12 cellular contexts compared by ENCODE assay signal in the genomic region with DNA sequence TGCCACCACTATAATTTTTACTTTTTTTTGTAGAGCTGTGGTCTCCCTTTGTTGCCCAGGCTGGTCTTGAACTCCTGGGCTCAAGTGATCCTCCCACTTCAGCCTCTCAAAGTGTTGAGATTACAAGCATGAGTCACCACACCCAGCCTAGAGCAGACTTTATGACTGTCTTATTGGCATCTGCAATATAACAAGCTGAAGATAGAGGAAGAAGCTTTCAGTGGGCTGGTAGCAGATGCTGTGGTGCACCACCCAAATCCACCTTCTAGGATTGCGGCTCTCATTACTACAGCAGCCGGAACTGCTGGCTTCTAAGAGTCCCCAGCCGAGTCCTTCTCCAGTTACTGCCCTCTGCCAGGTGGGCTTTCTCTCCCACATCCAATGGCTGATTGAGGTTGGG. TPM values are rescaled to one million over a fixed set of nuclear protein-coding genes. Genes with fewer than 3 reads are reported as not detected.
A peak's percentile ranks its signal among the peaks of the same experiment; 100 is the strongest.
DNase-seq lines count a peak whose midpoint lies in the region; ATAC-seq and TF ChIP-seq lines count a peak whose summit lies in the region.
"Had no signal": no experiment of that assay in that cellular context is flagged by ENCODE, and none has a peak within 500 bp of the region (broad histone marks: within the 10 kb centered on the region; RNA-seq: fewer than 3 reads in every experiment).

No MANE protein-coding gene starts in this region.

- no peaks in the 10 kb centered on the region for H3F3A ChIP-seq in PC-3 (ENCODE audit: low read length, unreplicated experiment)

- intact Hi-C loops in PC-3 (cut with micrococcal nuclease), result no loop called here
- intact Hi-C loops in OCI-LY7 (cut with micrococcal nuclease; ENCODE audit: unreplicated experiment), result no loop called here

- no peak for TF ChIP-seq CTCF in PC-3 (conservative IDR thresholded peaks at IDR 0.05; ENCODE audit: low read depth, low read length)
- no peak for TF ChIP-seq CTCF in OCI-LY7 (conservative IDR thresholded peaks at IDR 0.05; ENCODE audit: low read length)

- no peaks in the 10 kb centered on the region for H3K27me3 ChIP-seq in PC-3 (ENCODE audit: low read length)
- H3K27me3 ChIP-seq: transverse colon had no signal

- H2AFZ ChIP-seq in PC-3 (ENCODE audit: low read length) (no peak overlapping the region), OCI-LY7 (ENCODE audit: low read length) (no peak overlapping the region)

- H3K9me2 ChIP-seq in PC-3 (replicated peaks; ENCODE audit: low read length), result no peaks in the 10 kb centered on the region
- peaks cover 3% of the 10 kb centered on the region; the same call in 1 of the 2 replicates for H3K9me2 ChIP-seq in OCI-LY7 (ENCODE audit: insufficient read depth, low read length)

- H3K4me3 ChIP-seq in PC-3 (ENCODE audit: low read length), result no peak overlapping the region
- no peak overlapping the region for H3K4me3 ChIP-seq in OCI-LY7 (ENCODE audit: low read depth, low read length, poor library complexity, severe bottlenecking)
- H3K4me3 ChIP-seq: lung, transverse colon had no signal

- peak; percentile 88 for DNase-seq in CD1c-positive myeloid dendritic cell (ENCODE audit: extremely low spot score)
- peak; percentile 43 for DNase-seq in H4 (ENCODE audit: low spot score)
- peak; percentile 58 for DNase-seq in PC-3
- DNase-seq in iris pigment epithelial cell (ENCODE audit: low read depth), result peak; percentile 39
- no peak for DNase-seq in OCI-LY7 (ENCODE audit: low spot score)
- DNase-seq: Calu3, NCI-H187 treated with DMSO at 0.1 percent for 48 hours, transverse colon had no signal

- H3K9me3 ChIP-seq in PC-3 (ENCODE audit: low read length) (no peaks in the 10 kb centered on the region), OCI-LY7 (ENCODE audit: low read length) (no peaks in the 10 kb centered on the region)
- H3K9me3 ChIP-seq: transverse colon had no signal

- CTCF ChIA-PET in PC-3 (lab: Charles Lee) (no interaction called here), OCI-LY7 (lab: Charles Lee; ENCODE audit: unreplicated experiment) (no interaction called here)

- POLR2A ChIA-PET in PC-3 (lab: Charles Lee; ENCODE audit: unreplicated experiment), result interaction anchor here (0.6 kb wide), 1 partner anchor 46 kb away, joined by 11 read pairs; no protein-coding TSS in a partner anchor
- POLR2A ChIA-PET in OCI-LY7 (lab: Charles Lee), result no interaction called here

- H4K20me1 ChIP-seq in PC-3 (ENCODE audit: low read length), result no peaks in the 10 kb centered on the region
- no peaks in the 10 kb centered on the region for H4K20me1 ChIP-seq in OCI-LY7 (ENCODE audit: insufficient read depth, low read length)

- ATAC-seq in PC-3, result peak; percentile 63
- no peak for ATAC-seq in HG03196 (IDR thresholded peaks at IDR 0.05; ENCODE audit: unreplicated experiment)
- ATAC-seq in HG02588 (IDR thresholded peaks at IDR 0.05; ENCODE audit: unreplicated experiment), result no peak

- H3K4me2 ChIP-seq in PC-3 (ENCODE audit: low read length) (no peak overlapping the region), OCI-LY7 (ENCODE audit: low read length) (no peak overlapping the region)

- no peak overlapping the region for H3K9ac ChIP-seq in PC-3 (ENCODE audit: low read length)

- H3K27ac ChIP-seq in PC-3 (ENCODE audit: low read length), result no peak overlapping the region
- H3K27ac ChIP-seq in OCI-LY7 (ENCODE audit: low read depth, low read length, poor library complexity, severe bottlenecking), result no peak overlapping the region
- H3K27ac ChIP-seq: transverse colon, VCaP had no signal

- H3K4me1 ChIP-seq in PC-3 (ENCODE audit: insufficient read depth, low read length) (no peaks in the 10 kb centered on the region), OCI-LY7 (ENCODE audit: insufficient read depth, low read length, poor library complexity, severe bottlenecking) (no peaks in the 10 kb centered on the region)

- no peaks in the 10 kb centered on the region for H3K36me3 ChIP-seq in PC-3 (ENCODE audit: low read depth, low read length)
- H3K36me3 ChIP-seq in OCI-LY7 (ENCODE audit: insufficient read depth, low read length), result no peaks in the 10 kb centered on the region
- H3K36me3 ChIP-seq: transverse colon had no signal

- H3K79me2 ChIP-seq in PC-3 (ENCODE audit: low read length), result no peaks in the 10 kb centered on the region
- no peaks in the 10 kb centered on the region for H3K79me2 ChIP-seq in OCI-LY7 (ENCODE audit: insufficient read depth, low read depth, low read length)

- no TSS peak for BruUV-seq in PC-3 (replicated peaks; lab: Mats Ljungman, UMichigan)
- BruUV-seq in OCI-LY7 (replicated peaks; lab: Mats Ljungman, UMichigan), result no TSS peak

RNA-seq across cellular contexts. Expression of gene STK38L, which starts 7.6 kb away (rescaled TPM):
- 14.7 and 22.7 TPM in 2 replicates for total RNA-seq in H4 (2014; rRNA removed; shearing (Covaris generic))
- 19.4 and 32.3 TPM in 2 replicates for total RNA-seq in PC-3 (2014; rRNA removed)
- total RNA-seq in OCI-LY7 (2014; rRNA removed; shearing (Covaris generic)), result 15.2 and 18.9 TPM in 2 replicates
- 29.9 and 31.9 TPM in 2 replicates for total RNA-seq in OCI-LY7 (2022)
